Comparison of ENCODE assay signal across 21 cellular contexts in the genomic region with DNA sequence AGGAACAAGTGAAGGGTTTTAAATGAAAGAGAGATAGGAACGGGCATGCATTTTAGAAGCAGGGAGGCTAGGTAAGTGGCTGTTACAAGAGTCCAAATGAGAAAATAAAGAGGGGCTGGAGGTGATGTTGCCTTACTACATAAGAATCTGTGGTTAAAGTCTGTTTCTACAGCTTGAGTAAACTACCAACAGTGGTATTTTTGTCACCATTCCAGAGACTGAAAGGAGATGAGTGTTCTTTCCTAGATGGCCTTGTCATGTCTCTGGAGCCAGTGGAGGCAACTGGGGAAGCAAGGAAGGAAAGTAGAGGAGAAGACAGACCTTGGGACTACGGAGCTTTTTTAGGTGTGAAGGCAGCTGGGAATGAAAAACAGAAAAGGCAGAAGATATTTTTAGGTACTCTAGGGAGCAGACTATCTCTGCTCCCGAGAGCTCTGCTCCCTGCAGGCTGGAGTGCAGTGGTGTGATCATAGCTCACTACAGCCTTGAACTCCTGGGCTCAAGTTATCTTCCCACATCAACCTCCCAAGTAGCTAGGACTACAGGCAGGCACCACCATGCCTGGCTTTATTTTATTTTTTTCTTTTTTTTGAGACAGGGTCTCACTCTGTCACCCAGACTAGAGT. TPM values are rescaled to one million over a fixed set of nuclear protein-coding genes. Genes with fewer than 3 reads are reported as not detected.
DNase-seq lines count a peak whose midpoint lies in the region; ATAC-seq, FAIRE-seq and TF ChIP-seq lines count a peak whose summit lies in the region.
"Had no signal": no experiment of that assay in that cellular context is flagged by ENCODE, and none has a peak within 500 bp of the region (broad histone marks: within the 10 kb centered on the region; RNA-seq: fewer than 3 reads in every experiment).

No MANE protein-coding gene starts in this region.

- intact Hi-C loops in Right ventricle myocardium superior (cut with DNase I) (no loop called here), K562 (cut with micrococcal nuclease) (no loop called here)

- H2AFZ ChIP-seq in GM23248 (no peak overlapping the region), K562 (ENCODE audit: low read depth, low read length) (no peak overlapping the region)

- POLR2A ChIA-PET in K562 (lab: Yijun Ruan, JAX) = interaction anchor here (0.6 to 8.1 kb wide), 7 partner anchors 8 to 268 kb away, joined by 3 to 50 read pairs (median 4); a partner anchor contains a TSS

- H3K9ac ChIP-seq in GM23248 (no peak overlapping the region), K562 (ENCODE audit: insufficient read depth in 1 of 2, low read depth in 2 of 2, low read length in 2 of 2) (no peak overlapping the region)

- FAIRE-seq in K562 (lab: Jason Lieb, UNC) = no peak
- FAIRE-seq: keratinocyte had no signal

- no peak for TF ChIP-seq POLR2A in K562 (conservative IDR thresholded peaks at IDR 0.05)
- no peak for TF ChIP-seq POLR2A in Peyer's patch (IDR thresholded peaks at IDR 0.05)

- CTCF ChIA-PET in K562 (lab: Yijun Ruan, JAX; ENCODE audit: low intra/inter-chr PET ratio) = no interaction called here

- in situ Hi-C loops in GM23248 (cut with MboI) = no loop called here
- in situ Hi-C loops in K562 (cut with MboI) = no loop called here

- H3K4me3 ChIP-seq in right atrium auricular region (no peak overlapping the region), GM23248 (no peak overlapping the region), K562 (no peak overlapping the region), Peyer's patch (no peak overlapping the region)
- H3K4me3 ChIP-seq: SJCRH30, upper lobe of right lung had no signal

- no peaks in the 10 kb centered on the region for H3K27me3 Mint-ChIP-seq in progenitor cell of endocrine pancreas

- peaks cover 3% of the 10 kb centered on the region for H3K9me1 ChIP-seq in K562 (ENCODE audit: control insufficient read depth, insufficient read depth, low read length)

- H3K9me2 ChIP-seq in GM23248 (ENCODE audit: insufficient read depth) = no peaks in the 10 kb centered on the region

- H3K9me3 ChIP-seq in right atrium auricular region (peaks cover 0 to 4% of the 10 kb centered on the region in 2 donors), GM23248 (ENCODE audit: low read depth) (no peaks in the 10 kb centered on the region), K562 (replicated peaks; ENCODE audit: control insufficient read depth, insufficient read depth, low read depth, low read length) (peaks cover 4% of the 10 kb centered on the region; the same call in 1 of the 2 replicates), Peyer's patch (no peaks in the 10 kb centered on the region)
- H3K9me3 ChIP-seq: upper lobe of right lung had no signal

- ATAC-seq in Right ventricle myocardium superior (ENCODE audit: poor library complexity) (peak; percentile 46), K562 (no peak)
- ATAC-seq: esophagus mucosa, upper lobe of right lung had no signal

- TF ChIP-seq EP300 in K562 (IDR thresholded peaks at IDR 0.05; ENCODE audit: low read length) = no peak

- H3K27ac ChIP-seq in right atrium auricular region (no peak overlapping the region), GM23248 (no peak overlapping the region), K562 (ENCODE audit: extremely low read depth, low read depth, low read length) (no peak overlapping the region), Peyer's patch (no peak overlapping the region)
- H3K27ac ChIP-seq: SJCRH30, upper lobe of right lung had no signal

- H3K79me2 ChIP-seq in GM23248 (ENCODE audit: insufficient read depth) (peaks cover 74% of the 10 kb centered on the region), K562 (ENCODE audit: control insufficient read depth, insufficient read depth, low read length) (peaks cover 75% of the 10 kb centered on the region)

- H3K36me3 ChIP-seq in right atrium auricular region (peaks cover 32% of the 10 kb centered on the region), GM23248 (ENCODE audit: low read depth) (peaks cover 16% of the 10 kb centered on the region), K562 (ENCODE audit: control insufficient read depth, insufficient read depth, low read length) (peaks cover 79% of the 10 kb centered on the region), Peyer's patch (peaks cover 0 to 37% (median 0%) of the 10 kb centered on the region in 3 donors)

- TF ChIP-seq CTCF in right atrium auricular region (IDR thresholded peaks at IDR 0.05) = no peak
- no peak for TF ChIP-seq CTCF in K562 (IDR thresholded peaks at IDR 0.05 in 2 of 3, conservative IDR thresholded peaks at IDR 0.05 in 1 of 3; ENCODE audit: insufficient read depth in 2 of 3, low read depth in 1 of 3, low read length in 3 of 3)
- no peak for TF ChIP-seq CTCF in progenitor cell of endocrine pancreas (IDR thresholded peaks at IDR 0.05; ENCODE audit: unreplicated experiment)
- TF ChIP-seq CTCF in Peyer's patch (IDR thresholded peaks at IDR 0.05) = no peak

- no peak for TF ChIP-seq RAD21 in K562 (CRISPR knock-in tag; conservative IDR thresholded peaks at IDR 0.05 in 1 of 2, IDR thresholded peaks at IDR 0.05 in 1 of 2)

- peaks cover 5% of the 10 kb centered on the region for H3K9me3 Mint-ChIP-seq in progenitor cell of endocrine pancreas (ENCODE audit: low read depth)

- peaks cover 28% of the 10 kb centered on the region for H3K36me3 Mint-ChIP-seq in progenitor cell of endocrine pancreas (ENCODE audit: insufficient read depth)

- no peak overlapping the region for H3K4me3 Mint-ChIP-seq in progenitor cell of endocrine pancreas (ENCODE audit: low read depth)

- no peak overlapping the region for H3K4me2 ChIP-seq in GM23248 (ENCODE audit: unreplicated experiment)
- H3K4me2 ChIP-seq in K562 (ENCODE audit: insufficient read depth, low read length) = no peak overlapping the region

- no peak for DNase-seq in Right ventricle myocardium superior
- no peak for DNase-seq in right atrium auricular region (ENCODE audit: low spot score)
- DNase-seq in GM23248 = peak; percentile 63
- no peak for DNase-seq in K562 (ENCODE audit: extremely low read depth in 1 of 4, low spot score in 3 of 4)
- DNase-seq in progenitor cell of endocrine pancreas (ENCODE audit: low spot score, unreplicated experiment) = no peak
- no peak for DNase-seq in SW 1271 (lab: John Stamatoyannopoulos, UW)
- no peak for DNase-seq in stimulated activated CD4-positive, alpha-beta T cell treated with anti-CD3 and anti-CD28 coated beads, Interleukin-12 subunit alpha, Interleukin-12 subunit beta, amount 100 ng/mL, for 4 hours
- DNase-seq in Peyer's patch = no peak
- DNase-seq: activated CD4-positive, alpha-beta T cell treated with anti-CD3 and anti-CD28 coated beads, Interleukin-2, amount 50 U/mL, for 4 hours; anterior cingulate cortex; dermis blood vessel endothelial cell; KBM-7; midbrain; NCI-H1436; NCI-H226; SJCRH30; stimulated activated naive CD4-positive, alpha-beta T cell; upper lobe of right lung had no signal

- peak overlapping the region; percentile 5 for H3K27ac Mint-ChIP-seq in progenitor cell of endocrine pancreas

- no peaks in the 10 kb centered on the region for H3K27me3 ChIP-seq in right atrium auricular region
- no peaks in the 10 kb centered on the region for H3K27me3 ChIP-seq in GM23248 (replicated peaks; ENCODE audit: insufficient read depth)
- H3K27me3 ChIP-seq in K562 (ENCODE audit: control insufficient read depth in 2 of 2, insufficient read depth in 2 of 2, low read length in 2 of 2) = no peaks in the 10 kb centered on the region
- no peaks in the 10 kb centered on the region for H3K27me3 ChIP-seq in Peyer's patch
- H3K27me3 ChIP-seq: SJCRH30, upper lobe of right lung had no signal

- no peaks in the 10 kb centered on the region for H3K4me1 ChIP-seq in right atrium auricular region
- peaks cover 16% of the 10 kb centered on the region for H3K4me1 ChIP-seq in GM23248 (ENCODE audit: insufficient read depth)
- peaks cover 27 to 30% of the 10 kb centered on the region in 2 experiments for H3K4me1 ChIP-seq in K562 (replicated peaks in 1 of 2; ENCODE audit: control insufficient read depth in 2 of 2, insufficient read depth in 2 of 2, low read length in 2 of 2)
- peaks cover 0 to 16% (median 0%) of the 10 kb centered on the region in 4 donors for H3K4me1 ChIP-seq in Peyer's patch
- H3K4me1 ChIP-seq: SJCRH30, upper lobe of right lung had no signal

- 95 to 98% methylated on average over 3 of the region's 3 CpGs for WGBS in GM23248 (ENCODE audit: low coverage in 1 of 2, low lambda C conversion rate in 2 of 2, missing lambda C conversion rate in 2 of 2), 2 experiments
- 87% methylated on average over 3 of the region's 3 CpGs for WGBS in K562 (ENCODE audit: insufficient coverage, low coverage, missing lambda C conversion rate)

- BruUV-seq in K562 (replicated peaks; lab: Mats Ljungman, UMichigan) = TSS peak; percentile 15

- H4K20me1 ChIP-seq in GM23248 (ENCODE audit: insufficient read depth) (no peaks in the 10 kb centered on the region; the same call in none of the 2 replicates), K562 (replicated peaks; ENCODE audit: control insufficient read depth, insufficient read depth, low read length) (peaks cover 11% of the 10 kb centered on the region; the same call in 1 of the 2 replicates)

- H3F3A ChIP-seq in GM23248 (ENCODE audit: insufficient read depth) = peaks cover 21% of the 10 kb centered on the region

- H3K4me1 Mint-ChIP-seq in progenitor cell of endocrine pancreas (ENCODE audit: low read depth) = peaks cover 10% of the 10 kb centered on the region

RNA-seq across cellular contexts. Expression of a gene that starts 12.2 kb away (rescaled TPM):
- total RNA-seq in Right ventricle myocardium superior = 41.0 TPM
- total RNA-seq in right atrium auricular region = 10 to 100 TPM; 21.8 to 28.0 TPM
- 52.5 and 58.5 TPM in 2 replicates for total RNA-seq in GM23248 (2014; rRNA removed; shearing (Covaris generic))
- 53.8 and 56.9 TPM in 2 replicates for polyA plus RNA-seq in GM23248 (2016; fragmentation: Nextera tagmentation; extraction: Ambion mirVana)
- 321 and 515 TPM in 2 replicates for total RNA-seq in K562 (2011; cell fraction: chromatin; rRNA removed; ENCODE audit: low replicate concordance)
- 309 and 314 TPM in 2 replicates for total RNA-seq in K562 (2011; cell fraction: nucleolus; rRNA removed)
- total RNA-seq in K562 (2011; cell fraction: nucleoplasm; rRNA removed) = 269 and 306 TPM in 2 replicates
- 169 and 182 TPM in 2 replicates for total RNA-seq in K562 (2014; rRNA removed)
- 193 and 197 TPM in 2 replicates for total RNA-seq in K562 (2014; rRNA removed; fragmentation: Illumina TruSeq; extraction: Trizol)
- 169 and 180 TPM in 2 replicates for total RNA-seq in K562 (2015; rRNA removed; fragmentation: Illumina TruSeq; extraction: Trizol)
- 182 and 185 TPM in 2 replicates for total RNA-seq in K562 (2021)
- 384 and 397 TPM in 2 replicates for polyA plus RNA-seq in K562 (2011; rRNA removed)
- polyA plus RNA-seq in K562 (2011; cell fraction: cytosol; rRNA removed) = 176 and 327 TPM in 2 replicates
- polyA plus RNA-seq in K562 (2011; cell fraction: nucleus; rRNA removed) = 496 and 637 TPM in 2 replicates
- polyA plus RNA-seq in K562 (2012) = 225 and 429 TPM in 2 replicates
- 213 and 224 TPM in 2 replicates for polyA plus RNA-seq in K562 (2014; fragmentation: Illumina TruSeq; extraction: Trizol)
- polyA plus RNA-seq in K562 (2014; fragmentation: Nextera tagmentation; extraction: Ambion mirVana) = 100 to 1,000 TPM; 183 to 205 TPM
- polyA plus RNA-seq in K562 (2014; rRNA removed) = 210 and 239 TPM in 2 replicates
- polyA minus RNA-seq in K562 (2011; rRNA and poly(A)+ RNA removed) = 318 and 361 TPM in 2 replicates
- 89.8 and 90.4 TPM in 2 replicates for polyA minus RNA-seq in K562 (2011; cell fraction: cytosol; rRNA and poly(A)+ RNA removed)
- 144 and 207 TPM in 2 replicates for polyA minus RNA-seq in K562 (2011; cell fraction: nucleus; rRNA and poly(A)+ RNA removed)
- total RNA-seq in progenitor cell of endocrine pancreas = 197 and 207 TPM in 2 replicates
- total RNA-seq in Peyer's patch = 100 to 1,000 TPM in 3 of 4 donors, 10 to 100 TPM in 1; 93.0 to 147 (median 122) TPM

RNA-seq across cellular contexts. Expression of a gene that starts 31.9 kb away (rescaled TPM):
- total RNA-seq in Right ventricle myocardium superior (16.1 TPM), right atrium auricular region (10 to 100 TPM in 1 of 2 donors, 1 to 10 TPM in 1; 9.5 to 34.5 TPM), K562 (2014; rRNA removed) (155 and 188 TPM in 2 replicates), K562 (2014; rRNA removed; fragmentation: Illumina TruSeq; extraction: Trizol) (85.0 and 89.5 TPM in 2 replicates), K562 (2015; rRNA removed; fragmentation: Illumina TruSeq; extraction: Trizol) (99.5 and 102 TPM in 2 replicates), K562 (2021) (236 and 247 TPM in 2 replicates), progenitor cell of endocrine pancreas (774 and 833 TPM in 2 replicates), Peyer's patch (10 to 100 TPM; 19.1 to 51.2 (median 35.9) TPM)
- total RNA-seq in GM23248 (2014; rRNA removed; shearing (Covaris generic)) = 13.5 and 16.6 TPM in 2 replicates
- polyA plus RNA-seq in GM23248 (2016; fragmentation: Nextera tagmentation; extraction: Ambion mirVana) (22.1 and 22.2 TPM in 2 replicates), K562 (2011; rRNA removed) (202 and 216 TPM in 2 replicates), K562 (2014; fragmentation: Illumina TruSeq; extraction: Trizol) (325 and 361 TPM in 2 replicates), K562 (2014; fragmentation: Nextera tagmentation; extraction: Ambion mirVana) (10 to 100 TPM; 14.7 to 14.8 TPM), K562 (2014; rRNA removed) (256 and 262 TPM in 2 replicates)
- 19.8 and 52.7 TPM in 2 replicates for total RNA-seq in K562 (2011; cell fraction: chromatin; rRNA removed; ENCODE audit: low replicate concordance)
- total RNA-seq in K562 (2011; cell fraction: nucleolus; rRNA removed) = 56.5 and 63.0 TPM in 2 replicates
- 61.2 and 72.0 TPM in 2 replicates for total RNA-seq in K562 (2011; cell fraction: nucleoplasm; rRNA removed)
- 300 and 303 TPM in 2 replicates for polyA plus RNA-seq in K562 (2011; cell fraction: cytosol; rRNA removed)
- polyA plus RNA-seq in K562 (2011; cell fraction: nucleus; rRNA removed) = 63.0 and 65.4 TPM in 2 replicates
- 99.2 and 141 TPM in 2 replicates for polyA plus RNA-seq in K562 (2012)
- polyA minus RNA-seq in K562 (2011; rRNA and poly(A)+ RNA removed) = 110 and 133 TPM in 2 replicates
- 77.4 and 89.7 TPM in 2 replicates for polyA minus RNA-seq in K562 (2011; cell fraction: cytosol; rRNA and poly(A)+ RNA removed)
- polyA minus RNA-seq in K562 (2011; cell fraction: nucleus; rRNA and poly(A)+ RNA removed) = 30.2 and 47.4 TPM in 2 replicates

RNA-seq across cellular contexts. Expression of a gene that starts 53.0 kb away (rescaled TPM):
- total RNA-seq in Right ventricle myocardium superior (0.51 TPM), right atrium auricular region (under 1 TPM; 0.74 to 0.98 TPM), K562 (2014; rRNA removed) (0.08 TPM in 1 of 2 replicates, not detected in the other), K562 (2014; rRNA removed; fragmentation: Illumina TruSeq; extraction: Trizol) (0.13 TPM in 1 of 2 replicates, not detected in the other), K562 (2015; rRNA removed; fragmentation: Illumina TruSeq; extraction: Trizol) (not detected in 2 replicates), K562 (2021) (0.38 and 0.47 TPM in 2 replicates), progenitor cell of endocrine pancreas (0.77 and 1.2 TPM in 2 replicates), Peyer's patch (10 to 100 TPM in 2 of 4 donors, 1 to 10 TPM in 2; 8.6 to 59.4 (median 12.4) TPM)
- not detected in 2 replicates for total RNA-seq in GM23248 (2014; rRNA removed; shearing (Covaris generic))
- polyA plus RNA-seq in GM23248 (2016; fragmentation: Nextera tagmentation; extraction: Ambion mirVana) (0.24 TPM in 1 of 2 replicates, not detected in the other), K562 (2011; rRNA removed) (not detected in 2 replicates), K562 (2014; fragmentation: Illumina TruSeq; extraction: Trizol) (0.04 TPM in 1 of 2 replicates, not detected in the other), K562 (2014; fragmentation: Nextera tagmentation; extraction: Ambion mirVana) (not detected), K562 (2014; rRNA removed) (0.13 TPM in 1 of 2 replicates, not detected in the other)
- total RNA-seq in K562 (2011; cell fraction: chromatin; rRNA removed; ENCODE audit: low replicate concordance) = not detected in 2 replicates
- not detected in 2 replicates for total RNA-seq in K562 (2011; cell fraction: nucleolus; rRNA removed)
- total RNA-seq in K562 (2011; cell fraction: nucleoplasm; rRNA removed) = 0.81 TPM in 1 of 2 replicates, not detected in the other
- not detected in 2 replicates for polyA plus RNA-seq in K562 (2011; cell fraction: cytosol; rRNA removed)
- polyA plus RNA-seq in K562 (2011; cell fraction: nucleus; rRNA removed) = 0.41 TPM in 1 of 2 replicates, not detected in the other
- not detected in 2 replicates for polyA plus RNA-seq in K562 (2012)
- polyA minus RNA-seq in K562 (2011; rRNA and poly(A)+ RNA removed) = not detected in 2 replicates
- polyA minus RNA-seq in K562 (2011; cell fraction: cytosol; rRNA and poly(A)+ RNA removed) = not detected in 2 replicates
- not detected in 2 replicates for polyA minus RNA-seq in K562 (2011; cell fraction: nucleus; rRNA and poly(A)+ RNA removed)
- total RNA-seq: osteocyte had no signal

RNA-seq across cellular contexts. Expression of a gene that starts 57.1 kb away (rescaled TPM):
- total RNA-seq in Right ventricle myocardium superior (8.1 TPM), right atrium auricular region (1 to 10 TPM; 2.1 to 6.4 TPM), K562 (2014; rRNA removed) (not detected in 2 replicates), K562 (2014; rRNA removed; fragmentation: Illumina TruSeq; extraction: Trizol) (not detected in 2 replicates), K562 (2015; rRNA removed; fragmentation: Illumina TruSeq; extraction: Trizol) (not detected in 2 replicates), K562 (2021) (not detected in 2 replicates), progenitor cell of endocrine pancreas (3.8 and 4.4 TPM in 2 replicates), Peyer's patch (1 to 10 TPM in 2 of 4 donors, not detected in 2; 4.1 to 5.1 TPM)
- 3.0 and 4.2 TPM in 2 replicates for total RNA-seq in GM23248 (2014; rRNA removed; shearing (Covaris generic))
- polyA plus RNA-seq in GM23248 (2016; fragmentation: Nextera tagmentation; extraction: Ambion mirVana) (5.0 and 5.1 TPM in 2 replicates), K562 (2011; rRNA removed) (not detected in 2 replicates), K562 (2014; fragmentation: Illumina TruSeq; extraction: Trizol) (not detected in 2 replicates), K562 (2014; fragmentation: Nextera tagmentation; extraction: Ambion mirVana) (not detected), K562 (2014; rRNA removed) (not detected in 2 replicates)
- total RNA-seq in K562 (2011; cell fraction: chromatin; rRNA removed; ENCODE audit: low replicate concordance) = not detected in 2 replicates
- total RNA-seq in K562 (2011; cell fraction: nucleolus; rRNA removed) = 0.33 TPM in 1 of 2 replicates, not detected in the other
- total RNA-seq in K562 (2011; cell fraction: nucleoplasm; rRNA removed) = not detected in 2 replicates
- not detected in 2 replicates for polyA plus RNA-seq in K562 (2011; cell fraction: cytosol; rRNA removed)
- polyA plus RNA-seq in K562 (2011; cell fraction: nucleus; rRNA removed) = not detected in 2 replicates
- polyA plus RNA-seq in K562 (2012) = not detected in 2 replicates
- polyA minus RNA-seq in K562 (2011; rRNA and poly(A)+ RNA removed) = not detected in 2 replicates
- not detected in 2 replicates for polyA minus RNA-seq in K562 (2011; cell fraction: cytosol; rRNA and poly(A)+ RNA removed)
- not detected in 2 replicates for polyA minus RNA-seq in K562 (2011; cell fraction: nucleus; rRNA and poly(A)+ RNA removed)
- total RNA-seq: SJCRH30 had no signal

RNA-seq across cellular contexts. Expression of a gene that starts 58.2 kb away (rescaled TPM):
- total RNA-seq in Right ventricle myocardium superior (1.7 TPM), right atrium auricular region (1 to 10 TPM in 1 of 2 donors, under 1 TPM in 1; 0.89 to 7.5 TPM), K562 (2014; rRNA removed) (6.7 and 7.4 TPM in 2 replicates), K562 (2014; rRNA removed; fragmentation: Illumina TruSeq; extraction: Trizol) (3.6 and 4.0 TPM in 2 replicates), K562 (2015; rRNA removed; fragmentation: Illumina TruSeq; extraction: Trizol) (2.9 and 3.4 TPM in 2 replicates), K562 (2021) (11.6 and 12.7 TPM in 2 replicates), progenitor cell of endocrine pancreas (15.0 and 17.3 TPM in 2 replicates), Peyer's patch (10 to 100 TPM; 15.7 to 44.5 (median 25.6) TPM)
- 1.1 and 3.2 TPM in 2 replicates for total RNA-seq in GM23248 (2014; rRNA removed; shearing (Covaris generic))
- polyA plus RNA-seq in GM23248 (2016; fragmentation: Nextera tagmentation; extraction: Ambion mirVana) (2.9 and 3.1 TPM in 2 replicates), K562 (2011; rRNA removed) (10.9 and 18.6 TPM in 2 replicates), K562 (2014; fragmentation: Illumina TruSeq; extraction: Trizol) (9.5 and 9.7 TPM in 2 replicates), K562 (2014; fragmentation: Nextera tagmentation; extraction: Ambion mirVana) (under 1 TPM; 0.04 TPM), K562 (2014; rRNA removed) (17.9 and 21.6 TPM in 2 replicates)
- 86.3 and 131 TPM in 2 replicates for total RNA-seq in K562 (2011; cell fraction: chromatin; rRNA removed; ENCODE audit: low replicate concordance)
- 70.1 and 80.5 TPM in 2 replicates for total RNA-seq in K562 (2011; cell fraction: nucleolus; rRNA removed)
- 83.9 and 97.2 TPM in 2 replicates for total RNA-seq in K562 (2011; cell fraction: nucleoplasm; rRNA removed)
- polyA plus RNA-seq in K562 (2011; cell fraction: cytosol; rRNA removed) = 7.0 and 9.1 TPM in 2 replicates
- polyA plus RNA-seq in K562 (2011; cell fraction: nucleus; rRNA removed) = 76.1 and 118 TPM in 2 replicates
- 9.5 and 33.7 TPM in 2 replicates for polyA plus RNA-seq in K562 (2012)
- 4.5 and 5.5 TPM in 2 replicates for polyA minus RNA-seq in K562 (2011; rRNA and poly(A)+ RNA removed)
- 1.1 and 1.6 TPM in 2 replicates for polyA minus RNA-seq in K562 (2011; cell fraction: cytosol; rRNA and poly(A)+ RNA removed)
- polyA minus RNA-seq in K562 (2011; cell fraction: nucleus; rRNA and poly(A)+ RNA removed) = 13.0 and 14.4 TPM in 2 replicates
